7 cellular contexts compared by ENCODE assay signal in the genomic region with DNA sequence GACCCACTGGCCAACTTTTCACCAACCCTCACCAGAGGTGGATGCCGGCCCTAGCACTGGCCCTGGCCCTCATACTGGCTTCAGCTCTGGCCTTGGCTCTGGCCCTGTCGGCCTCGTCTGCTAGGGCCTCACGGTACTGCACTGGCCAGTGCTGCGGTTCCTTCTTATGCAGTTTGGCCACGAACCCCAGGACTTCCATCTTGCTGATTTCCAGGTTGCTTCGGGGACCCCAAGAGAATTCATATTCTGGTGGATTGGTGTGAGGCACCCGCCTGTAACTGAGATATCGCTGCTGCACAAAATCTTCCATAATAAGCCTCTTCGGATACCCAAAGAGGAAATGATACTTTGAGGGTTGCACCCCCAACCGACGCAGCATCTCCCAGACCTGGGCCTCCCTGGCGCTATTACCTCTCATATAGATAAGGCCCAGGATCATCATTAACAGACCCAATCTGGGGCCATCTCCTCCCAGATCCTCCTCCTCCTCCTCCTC. TPM values are rescaled to one million over a fixed set of nuclear protein-coding genes. Genes with fewer than 3 reads are reported as not detected.
DNase-seq lines count a peak whose midpoint lies in the region; ATAC-seq, FAIRE-seq and TF ChIP-seq lines count a peak whose summit lies in the region.

No MANE protein-coding gene starts in this region.

- peaks cover 0 to 9% of the 10 kb centered on the region in 2 donors for H3K9me3 Mint-ChIP-seq in activated naive CD4-positive, alpha-beta T cell treated with anti-CD3 and anti-CD28 coated beads, Interleukin-2, amount 50 U/mL, for 72 hours

- intact Hi-C loops in left ventricle myocardium superior (cut with micrococcal nuclease): no loop called here

- peak overlapping the region; percentile 86 for H3K4me3 ChIP-seq in LNCaP clone FGC (ENCODE audit: low read depth, low read length)
- H3K4me3 ChIP-seq in skeletal muscle cell (ENCODE audit: low read depth, low read length): peak overlapping the region; percentile 85

- peak; percentile 45 for DNase-seq in GM12892 (ENCODE audit: insufficient read length)
- no peak for DNase-seq in LNCaP clone FGC (ENCODE audit: low read depth)
- DNase-seq in activated naive CD4-positive, alpha-beta T cell treated with anti-CD3 and anti-CD28 coated beads, Interleukin-2, amount 50 U/mL, for 72 hours (ENCODE audit: low spot score in 2 of 2): peak in 1 of 2 donors; percentile 19
- DNase-seq in left ventricle myocardium superior: no peak
- DNase-seq in skeletal muscle cell (ENCODE audit: low read depth): no peak
- no peak for DNase-seq in H4 (ENCODE audit: low spot score)

- peak overlapping the region; percentile 84 to 91 for H3K27ac Mint-ChIP-seq in activated naive CD4-positive, alpha-beta T cell treated with anti-CD3 and anti-CD28 coated beads, Interleukin-2, amount 50 U/mL, for 72 hours

- H3K36me3 Mint-ChIP-seq in activated naive CD4-positive, alpha-beta T cell treated with anti-CD3 and anti-CD28 coated beads, Interleukin-2, amount 50 U/mL, for 72 hours: peaks cover 23 to 49% of the 10 kb centered on the region in 2 donors

- peak; percentile 41; the same call in 1 of the 2 replicates for TF ChIP-seq POLR2A in GM12892 (IDR thresholded peaks at IDR 0.05; ENCODE audit: low read depth, low read length)

- FAIRE-seq in GM12892 (lab: Jason Lieb, UNC): peak; percentile 70

- ATAC-seq in GM21717 (IDR thresholded peaks at IDR 0.05; ENCODE audit: unreplicated experiment) (peak; percentile 57), left ventricle myocardium superior (peak; percentile 38)
- peak; percentile 21 to 55 for ATAC-seq in activated naive CD4-positive, alpha-beta T cell treated with anti-CD3 and anti-CD28 coated beads, Interleukin-2, amount 50 U/mL, for 72 hours

- TF ChIP-seq CTCF in LNCaP clone FGC (IDR thresholded peaks at IDR 0.05; ENCODE audit: control insufficient read depth, extremely low read depth, insufficient read depth): no peak

RNA-seq across cellular contexts. Expression of a gene that starts 0.9 kb away (rescaled TPM):
- 17.8 TPM for polyA plus RNA-seq in GM12892 (2012; ENCODE audit: missing spikeins)
- total RNA-seq in activated naive CD4-positive, alpha-beta T cell treated with anti-CD3 and anti-CD28 coated beads, Interleukin-2, amount 50 U/mL, for 72 hours: 10 to 100 TPM in 1 of 2 donors, 1 to 10 TPM in 1; 5.3 to 15.7 TPM
- total RNA-seq in left ventricle myocardium superior: 27.4 TPM
- total RNA-seq in H4 (2014; rRNA removed; shearing (Covaris generic)): 51.8 and 55.4 TPM in 2 replicates
